In the genomic region with DNA sequence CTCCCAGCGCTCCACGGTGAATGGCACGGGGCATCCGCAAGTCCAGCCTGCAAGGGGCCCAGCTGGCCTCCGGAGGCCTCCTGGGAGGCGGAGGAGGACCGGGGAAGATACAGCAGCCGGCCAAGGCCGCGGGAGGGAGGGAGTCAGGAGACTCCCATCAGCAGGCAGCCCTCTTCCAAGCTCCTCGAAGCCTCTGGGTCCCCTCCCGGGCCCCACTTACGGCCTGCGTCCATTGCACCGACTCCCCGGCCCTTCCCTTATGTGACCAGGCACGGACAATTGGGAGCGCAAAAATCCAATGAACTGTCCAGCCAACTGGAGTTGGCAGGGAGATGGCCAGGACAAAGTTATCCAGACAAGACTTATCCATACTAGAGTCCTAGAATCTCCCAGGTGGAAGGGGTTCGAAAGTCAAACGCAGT, we compare ENCODE assay signal across 1 cellular context.
TF ChIP-seq lines count a peak whose summit lies in the region.

No MANE protein-coding gene starts in this region.

TF ChIP-seq in GM23338, 12 proteins besides CTCF, POLR2A, EP300 and RAD21 (continued from another document):
- TF ChIP-seq, protein P1, sequence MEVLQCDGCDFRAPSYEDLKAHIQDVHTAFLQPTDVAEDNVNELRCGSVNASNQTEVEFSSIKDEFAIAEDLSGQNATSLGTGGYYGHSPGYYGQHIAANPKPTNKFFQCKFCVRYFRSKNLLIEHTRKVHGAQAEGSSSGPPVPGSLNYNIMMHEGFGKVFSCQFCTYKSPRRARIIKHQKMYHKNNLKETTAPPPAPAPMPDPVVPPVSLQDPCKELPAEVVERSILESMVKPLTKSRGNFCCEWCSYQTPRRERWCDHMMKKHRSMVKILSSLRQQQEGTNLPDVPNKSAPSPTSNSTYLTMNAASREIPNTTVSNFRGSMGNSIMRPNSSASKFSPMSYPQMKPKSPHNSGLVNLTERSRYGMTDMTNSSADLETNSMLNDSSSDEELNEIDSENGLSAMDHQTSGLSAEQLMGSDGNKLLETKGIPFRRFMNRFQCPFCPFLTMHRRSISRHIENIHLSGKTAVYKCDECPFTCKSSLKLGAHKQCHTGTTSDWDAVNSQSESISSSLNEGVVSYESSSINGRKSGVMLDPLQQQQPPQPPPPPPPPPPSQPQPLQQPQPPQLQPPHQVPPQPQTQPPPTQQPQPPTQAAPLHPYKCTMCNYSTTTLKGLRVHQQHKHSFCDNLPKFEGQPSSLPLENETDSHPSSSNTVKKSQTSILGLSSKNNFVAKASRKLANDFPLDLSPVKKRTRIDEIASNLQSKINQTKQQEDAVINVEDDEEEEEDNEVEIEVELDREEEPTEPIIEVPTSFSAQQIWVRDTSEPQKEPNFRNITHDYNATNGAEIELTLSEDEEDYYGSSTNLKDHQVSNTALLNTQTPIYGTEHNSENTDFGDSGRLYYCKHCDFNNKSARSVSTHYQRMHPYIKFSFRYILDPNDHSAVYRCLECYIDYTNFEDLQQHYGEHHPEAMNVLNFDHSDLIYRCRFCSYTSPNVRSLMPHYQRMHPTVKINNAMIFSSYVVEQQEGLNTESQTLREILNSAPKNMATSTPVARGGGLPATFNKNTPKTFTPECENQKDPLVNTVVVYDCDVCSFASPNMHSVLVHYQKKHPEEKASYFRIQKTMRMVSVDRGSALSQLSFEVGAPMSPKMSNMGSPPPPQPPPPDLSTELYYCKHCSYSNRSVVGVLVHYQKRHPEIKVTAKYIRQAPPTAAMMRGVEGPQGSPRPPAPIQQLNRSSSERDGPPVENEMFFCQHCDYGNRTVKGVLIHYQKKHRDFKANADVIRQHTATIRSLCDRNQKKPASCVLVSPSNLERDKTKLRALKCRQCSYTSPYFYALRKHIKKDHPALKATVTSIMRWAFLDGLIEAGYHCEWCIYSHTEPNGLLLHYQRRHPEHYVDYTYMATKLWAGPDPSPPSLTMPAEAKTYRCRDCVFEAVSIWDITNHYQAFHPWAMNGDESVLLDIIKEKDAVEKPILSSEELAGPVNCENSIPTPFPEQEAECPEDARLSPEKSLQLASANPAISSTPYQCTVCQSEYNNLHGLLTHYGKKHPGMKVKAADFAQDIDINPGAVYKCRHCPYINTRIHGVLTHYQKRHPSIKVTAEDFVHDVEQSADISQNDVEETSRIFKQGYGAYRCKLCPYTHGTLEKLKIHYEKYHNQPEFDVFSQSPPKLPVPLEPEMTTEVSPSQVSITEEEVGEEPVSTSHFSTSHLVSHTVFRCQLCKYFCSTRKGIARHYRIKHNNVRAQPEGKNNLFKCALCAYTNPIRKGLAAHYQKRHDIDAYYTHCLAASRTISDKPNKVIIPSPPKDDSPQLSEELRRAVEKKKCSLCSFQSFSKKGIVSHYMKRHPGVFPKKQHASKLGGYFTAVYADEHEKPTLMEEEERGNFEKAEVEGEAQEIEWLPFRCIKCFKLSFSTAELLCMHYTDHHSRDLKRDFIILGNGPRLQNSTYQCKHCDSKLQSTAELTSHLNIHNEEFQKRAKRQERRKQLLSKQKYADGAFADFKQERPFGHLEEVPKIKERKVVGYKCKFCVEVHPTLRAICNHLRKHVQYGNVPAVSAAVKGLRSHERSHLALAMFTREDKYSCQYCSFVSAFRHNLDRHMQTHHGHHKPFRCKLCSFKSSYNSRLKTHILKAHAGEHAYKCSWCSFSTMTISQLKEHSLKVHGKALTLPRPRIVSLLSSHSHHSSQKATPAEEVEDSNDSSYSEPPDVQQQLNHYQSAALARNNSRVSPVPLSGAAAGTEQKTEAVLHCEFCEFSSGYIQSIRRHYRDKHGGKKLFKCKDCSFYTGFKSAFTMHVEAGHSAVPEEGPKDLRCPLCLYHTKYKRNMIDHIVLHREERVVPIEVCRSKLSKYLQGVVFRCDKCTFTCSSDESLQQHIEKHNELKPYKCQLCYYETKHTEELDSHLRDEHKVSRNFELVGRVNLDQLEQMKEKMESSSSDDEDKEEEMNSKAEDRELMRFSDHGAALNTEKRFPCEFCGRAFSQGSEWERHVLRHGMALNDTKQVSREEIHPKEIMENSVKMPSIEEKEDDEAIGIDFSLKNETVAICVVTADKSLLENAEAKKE (CRISPR knock-in tag; IDR thresholded peaks at IDR 0.05) = no peak
- no peak for TF ChIP-seq JUNB (IDR thresholded peaks at IDR 0.05; ENCODE audit: unreplicated experiment)
